Comparison of ENCODE assay signal across 27 cellular contexts in genomic region chr7:41268874-41269273, GRCh38.
"Had no signal": no experiment of that assay in that cellular context is flagged by ENCODE, and none has a peak within 500 bp of the region (broad histone marks: within the 10 kb centered on the region; RNA-seq: fewer than 3 reads in every experiment).

No MANE protein-coding gene starts in this region.

- DNase-seq: activated B cell treated with CpG ODN at 0.5 μM for 24 hours; activated CD4-positive, alpha-beta memory T cell treated with anti-CD3 and anti-CD28 coated beads, Interleukin-2, amount 10 ng/mL, durations not matched to agents 7 days and 5 days; activated CD4-positive, alpha-beta T cell treated with anti-CD3 and anti-CD28 coated beads for 4 hours; activated effector memory CD4-positive, alpha-beta T cell treated with Interleukin-2 at 50 U/mL for 16 hours; activated naive CD4-positive, alpha-beta T cell treated with anti-CD3 and anti-CD28 coated beads, Interleukin-2, amount 10 ng/mL, durations not matched to agents 7 days and 5 days; activated T-cell treated with anti-CD3 and anti-CD28 coated beads, Interleukin-2, amount 50 U/mL, for 72 hours; amygdala; cerebellar nuclear complex; esophagus squamous epithelium; heart right ventricle; kidney; left lung; naive thymus-derived CD8-positive, alpha-beta T cell; retina; sigmoid colon; stimulated activated CD4-positive, alpha-beta T cell treated with anti-CD3 and anti-CD28 coated beads, Interleukin-15, amount 100 ng/mL, for 24 hours; stimulated activated CD4-positive, alpha-beta T cell treated with anti-CD3 and anti-CD28 coated beads, Interleukin-2, amount 100 ng/mL, for 48 hours; stimulated activated CD8-positive, alpha-beta memory T cell treated with anti-CD3 and anti-CD28 coated beads, Interleukin-4, amount 100 ng/mL, for 48 hours; stimulated activated naive B cell treated with anti-CD40 and anti-IgM and Interleukin-4, amounts not matched to agents 10 μg/mL and 1 μg/mL and 100 μg/mL, for 72 hours; testis; trophoblast cell had no signal

- H3K9me3 Mint-ChIP-seq: activated B cell treated with CpG ODN at 0.5 μM for 24 hours, mesothelial cell of epicardium, neural progenitor cell had no signal

- H2AFZ ChIP-seq: neural progenitor cell had no signal

- H3K27ac ChIP-seq: coronary artery, esophagus squamous epithelium, heart right ventricle, left lung, neural progenitor cell, sigmoid colon, testis, vagina had no signal

- H3K36me3 ChIP-seq: esophagus squamous epithelium, heart right ventricle, left lung, neural progenitor cell, sigmoid colon, vagina had no signal

- H3K27me3 Mint-ChIP-seq: activated B cell treated with CpG ODN at 0.5 μM for 24 hours; activated CD4-positive, alpha-beta memory T cell treated with anti-CD3 and anti-CD28 coated beads, Interleukin-2, amount 10 ng/mL, durations not matched to agents 7 days and 5 days; activated naive CD4-positive, alpha-beta T cell treated with anti-CD3 and anti-CD28 coated beads, Interleukin-2, amount 10 ng/mL, durations not matched to agents 7 days and 5 days; naive thymus-derived CD8-positive, alpha-beta T cell; stimulated activated naive B cell treated with anti-CD40 and anti-IgM and Interleukin-4, amounts not matched to agents 10 μg/mL and 1 μg/mL and 100 μg/mL, for 72 hours had no signal

- H3K27ac Mint-ChIP-seq: activated B cell treated with CpG ODN at 0.5 μM for 24 hours; activated CD4-positive, alpha-beta memory T cell treated with anti-CD3 and anti-CD28 coated beads, Interleukin-2, amount 10 ng/mL, durations not matched to agents 7 days and 5 days; activated naive CD4-positive, alpha-beta T cell treated with anti-CD3 and anti-CD28 coated beads, Interleukin-2, amount 10 ng/mL, durations not matched to agents 7 days and 5 days; activated T-cell treated with anti-CD3 and anti-CD28 coated beads, Interleukin-2, amount 50 U/mL, for 72 hours; mesothelial cell of epicardium; naive thymus-derived CD8-positive, alpha-beta T cell; neural progenitor cell; stimulated activated naive B cell treated with anti-CD40 and anti-IgM and Interleukin-4, amounts not matched to agents 10 μg/mL and 1 μg/mL and 100 μg/mL, for 72 hours had no signal

- H3K36me3 Mint-ChIP-seq: activated naive CD4-positive, alpha-beta T cell treated with anti-CD3 and anti-CD28 coated beads, Interleukin-2, amount 10 ng/mL, durations not matched to agents 7 days and 5 days; mesothelial cell of epicardium; naive thymus-derived CD8-positive, alpha-beta T cell; neural progenitor cell; stimulated activated naive B cell treated with anti-CD40 and anti-IgM and Interleukin-4, amounts not matched to agents 10 μg/mL and 1 μg/mL and 100 μg/mL, for 72 hours had no signal

- H3K4me1 Mint-ChIP-seq: activated B cell treated with CpG ODN at 0.5 μM for 24 hours; activated CD4-positive, alpha-beta memory T cell treated with anti-CD3 and anti-CD28 coated beads, Interleukin-2, amount 10 ng/mL, durations not matched to agents 7 days and 5 days; activated naive CD4-positive, alpha-beta T cell treated with anti-CD3 and anti-CD28 coated beads, Interleukin-2, amount 10 ng/mL, durations not matched to agents 7 days and 5 days; mesothelial cell of epicardium; naive thymus-derived CD8-positive, alpha-beta T cell; neural progenitor cell; stimulated activated naive B cell treated with anti-CD40 and anti-IgM and Interleukin-4, amounts not matched to agents 10 μg/mL and 1 μg/mL and 100 μg/mL, for 72 hours had no signal

- H3K9ac ChIP-seq: neural progenitor cell had no signal

- H3K4me3 ChIP-seq: coronary artery, esophagus squamous epithelium, heart right ventricle, left lung, lung, neural progenitor cell, sigmoid colon, smooth muscle cell, testis, vagina had no signal

- FAIRE-seq: kidney had no signal

- H3K27me3 ChIP-seq: esophagus squamous epithelium, heart right ventricle, left lung, neural progenitor cell, sigmoid colon, testis, vagina had no signal

- H3K9me3 ChIP-seq: esophagus squamous epithelium, heart right ventricle, left lung, sigmoid colon, testis, vagina had no signal

- H3K4me2 ChIP-seq: neural progenitor cell, smooth muscle cell had no signal

- H3K4me3 Mint-ChIP-seq: activated B cell treated with CpG ODN at 0.5 μM for 24 hours; activated CD4-positive, alpha-beta memory T cell treated with anti-CD3 and anti-CD28 coated beads, Interleukin-2, amount 10 ng/mL, durations not matched to agents 7 days and 5 days; activated naive CD4-positive, alpha-beta T cell treated with anti-CD3 and anti-CD28 coated beads, Interleukin-2, amount 10 ng/mL, durations not matched to agents 7 days and 5 days; activated T-cell treated with anti-CD3 and anti-CD28 coated beads, Interleukin-2, amount 50 U/mL, for 72 hours; mesothelial cell of epicardium; naive thymus-derived CD8-positive, alpha-beta T cell; neural progenitor cell; stimulated activated naive B cell treated with anti-CD40 and anti-IgM and Interleukin-4, amounts not matched to agents 10 μg/mL and 1 μg/mL and 100 μg/mL, for 72 hours had no signal

- H3K4me1 ChIP-seq: esophagus squamous epithelium, heart right ventricle, left lung, sigmoid colon, testis, vagina had no signal
